Comparison of ENCODE assay signal across 12 cellular contexts in the genomic region with DNA sequence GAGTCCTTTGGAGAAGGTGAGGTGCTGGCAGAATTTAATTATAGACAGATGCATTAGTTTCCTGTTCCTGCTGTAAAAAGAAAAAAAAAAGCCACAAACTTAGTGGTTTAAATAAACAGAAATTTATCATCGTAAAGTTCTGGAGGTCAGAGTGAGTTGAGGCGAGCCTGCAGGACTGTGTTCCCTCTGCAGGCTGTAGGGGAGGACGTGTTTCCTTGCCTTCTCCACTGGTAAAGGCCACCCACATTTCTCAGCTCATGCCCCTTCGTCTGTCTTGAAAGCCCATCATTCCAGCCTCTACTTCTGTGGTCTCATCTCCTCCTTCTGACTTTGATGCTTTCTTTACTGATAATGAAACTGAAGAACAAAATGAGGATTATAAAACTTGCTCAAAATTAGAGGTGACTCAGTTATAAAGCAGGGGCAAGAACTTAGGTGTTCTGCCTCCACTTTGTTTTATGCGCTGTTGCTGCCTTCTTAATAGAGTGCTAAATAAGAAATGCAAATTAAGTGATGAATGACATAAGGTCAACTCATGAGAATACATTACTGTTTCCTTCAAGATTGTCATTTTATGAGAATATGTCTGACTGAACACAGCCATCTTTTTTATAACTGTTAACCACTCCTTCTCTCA.
DNase-seq lines count a peak whose midpoint lies in the region; TF ChIP-seq lines count a peak whose summit lies in the region.
"Had no signal": no experiment of that assay in that cellular context is flagged by ENCODE, and none has a peak within 500 bp of the region (broad histone marks: within the 10 kb centered on the region; RNA-seq: fewer than 3 reads in every experiment).

No MANE protein-coding gene starts in this region.

- no peak for TF ChIP-seq CTCF in nephron progenitor cell (IDR thresholded peaks at IDR 0.05)

- H3K9me3 Mint-ChIP-seq in activated naive CD8-positive, alpha-beta T cell treated with anti-CD3 and anti-CD28 coated beads for 36 hours, result no peaks in the 10 kb centered on the region
- no peaks in the 10 kb centered on the region for H3K9me3 Mint-ChIP-seq in nephron progenitor cell

- no peaks in the 10 kb centered on the region for H3K27me3 Mint-ChIP-seq in activated naive CD8-positive, alpha-beta T cell treated with anti-CD3 and anti-CD28 coated beads for 36 hours
- no peaks in the 10 kb centered on the region for H3K27me3 Mint-ChIP-seq in nephron progenitor cell (ENCODE audit: low read depth, poor library complexity)

- peak overlapping the region; percentile 85 for H3K27ac Mint-ChIP-seq in activated naive CD8-positive, alpha-beta T cell treated with anti-CD3 and anti-CD28 coated beads for 36 hours
- peak overlapping the region; percentile 52 for H3K27ac Mint-ChIP-seq in nephron progenitor cell

- in situ Hi-C loops in ACHN (cut with HindIII; ENCODE audit: low pct_ligation_motif_present, low pct_unique_long_range_greater_than_20kb, low sequenced_read_pairs), result no loop called here

- DNase-seq in ELR (ENCODE audit: low read depth), result peak; percentile 58
- DNase-seq in LHCN-M2 (ENCODE audit: low read depth), result peak; percentile 46
- peak; percentile 48 for DNase-seq in activated naive CD8-positive, alpha-beta T cell treated with anti-CD3 and anti-CD28 coated beads for 36 hours
- DNase-seq in nephron progenitor cell, result no peak
- DNase-seq in HUDEP-2 (lab: John Stamatoyannopoulos, UW; ENCODE audit: unreplicated experiment in 76 of 76), result no peak
- DNase-seq in ACHN, result no peak
- DNase-seq in T-helper 9 cell, result no peak
- DNase-seq: activated gamma-delta T cell treated with Interleukin-2 at 50 U/mL for 16 hours, GDM1, islet precursor cell, NCI-H2227 treated with DMSO at 0.1 percent for 48 hours, SJCRH30 had no signal

- peaks cover 17% of the 10 kb centered on the region for H3K36me3 Mint-ChIP-seq in activated naive CD8-positive, alpha-beta T cell treated with anti-CD3 and anti-CD28 coated beads for 36 hours
- peaks cover 4% of the 10 kb centered on the region for H3K36me3 Mint-ChIP-seq in nephron progenitor cell (ENCODE audit: low read depth)

- peak overlapping the region; percentile 57 for H3K4me3 Mint-ChIP-seq in activated naive CD8-positive, alpha-beta T cell treated with anti-CD3 and anti-CD28 coated beads for 36 hours
- H3K4me3 Mint-ChIP-seq in nephron progenitor cell, result no peak overlapping the region

- peaks cover 57% of the 10 kb centered on the region for H3K4me1 Mint-ChIP-seq in activated naive CD8-positive, alpha-beta T cell treated with anti-CD3 and anti-CD28 coated beads for 36 hours
- H3K4me1 Mint-ChIP-seq in nephron progenitor cell, result peaks cover 18% of the 10 kb centered on the region

Comparison
In these comparisons a context has a peak if more than half of its experiments do, and no peak if none do; other contexts are left out.
1. DNase-seq: peak in ELR (single experiment), LHCN-M2 (single experiment) and activated naive CD8-positive, alpha-beta T cell treated with anti-CD3 and anti-CD28 coated beads for 36 hours (single experiment); none in nephron progenitor cell (single experiment), HUDEP-2 (0 of 76), ACHN (single experiment) and T-helper 9 cell (single experiment).